28 cellular contexts compared by ENCODE assay signal in the genomic region with DNA sequence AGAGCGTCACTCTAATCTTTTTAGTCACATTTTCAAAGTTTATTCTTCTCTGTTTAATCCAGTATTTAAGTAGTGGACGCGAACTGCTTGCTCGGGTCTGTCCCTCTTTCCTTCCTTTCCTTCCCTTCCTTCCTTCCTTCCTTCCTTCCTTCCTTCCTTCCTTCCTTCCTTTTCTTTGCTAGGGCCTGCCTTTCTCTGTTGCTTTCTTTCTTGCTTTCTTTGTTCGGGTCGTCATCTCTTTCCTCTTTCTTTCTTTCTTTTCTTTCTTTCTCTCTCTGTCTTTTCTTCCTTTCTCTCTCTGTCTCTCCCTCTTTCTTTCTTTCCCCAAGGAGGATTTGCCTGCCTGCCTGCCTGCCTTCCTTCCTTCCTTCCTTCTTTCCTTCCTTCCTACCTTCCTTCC. TPM values are rescaled to one million over a fixed set of nuclear protein-coding genes. Genes with fewer than 3 reads are reported as not detected.
A peak's percentile ranks its signal among the peaks of the same experiment; 100 is the strongest.
DNase-seq lines count a peak whose midpoint lies in the region; ATAC-seq and TF ChIP-seq lines count a peak whose summit lies in the region.
"Had no signal": no experiment of that assay in that cellular context is flagged by ENCODE, and none has a peak within 500 bp of the region (broad histone marks: within the 10 kb centered on the region; RNA-seq: fewer than 3 reads in every experiment).

No MANE protein-coding gene starts in this region.

- H3K4me1 ChIP-seq in esophagus muscularis mucosa (peaks cover 33 to 56% (median 53%) of the 10 kb centered on the region in 4 donors), psoas muscle (peaks cover 28% of the 10 kb centered on the region)

- H3K9me3 ChIP-seq in esophagus muscularis mucosa (no peaks in the 10 kb centered on the region), psoas muscle (no peaks in the 10 kb centered on the region)
- H3K9me3 ChIP-seq: A549, body of pancreas, right lobe of liver, upper lobe of left lung had no signal

- intact Hi-C loops in esophagus muscularis mucosa (cut with DNase I), result loop anchor here (10.0 kb wide), 2 partner anchors 222 to 458 kb away; no protein-coding TSS in a partner anchor
- intact Hi-C loops in psoas muscle (cut with DNase I), result loop anchor here in 1 of 2 donors (5.0 kb wide), 1 partner anchor 54 kb away; no protein-coding TSS in a partner anchor

- no peak for TF ChIP-seq CTCF in esophagus muscularis mucosa (IDR thresholded peaks at IDR 0.05)
- TF ChIP-seq CTCF in psoas muscle (IDR thresholded peaks at IDR 0.05), result no peak

- WGBS in esophagus muscularis mucosa, result 87% methylated on average over 6 of the region's 6 CpGs
- WGBS in psoas muscle, 3 donors, result 74 to 84% (median 82%) methylated on average over 6 of the region's 6 CpGs

- H3K4me3 ChIP-seq in esophagus muscularis mucosa (no peak overlapping the region), psoas muscle (no peak overlapping the region)
- H3K4me3 ChIP-seq: A549, body of pancreas had no signal

- no peak for TF ChIP-seq POLR2A in esophagus muscularis mucosa (IDR thresholded peaks at IDR 0.05; ENCODE audit: low read depth)

- CTCF ChIA-PET in activated naive CD4-positive, alpha-beta T cell treated with anti-CD3 and anti-CD28 coated beads, Interleukin-2, amount 10 ng/mL, durations not matched to agents 7 days and 5 days (lab: Charles Lee), result interaction anchor here (0.7 to 7.8 kb wide), 3 partner anchors 12 to 56 kb away, joined by 4 to 214 read pairs (median 5); no protein-coding TSS in a partner anchor

- no peak for DNase-seq in activated naive CD8-positive, alpha-beta T cell treated with anti-CD3 and anti-CD28 coated beads, Interleukin-2, amount 10 ng/mL, durations not matched to agents 7 days and 5 days
- no peak for DNase-seq in activated naive CD8-positive, alpha-beta T cell treated with anti-CD3 and anti-CD28 coated beads for 36 hours
- DNase-seq in esophagus muscularis mucosa (ENCODE audit: extremely low spot score), result no peak
- DNase-seq in psoas muscle, result no peak
- DNase-seq in NCI-H2196 (lab: John Stamatoyannopoulos, UW; ENCODE audit: unreplicated experiment), result no peak
- no peak for DNase-seq in activated naive CD4-positive, alpha-beta T cell treated with anti-CD3 and anti-CD28 coated beads, Interleukin-2, amount 10 ng/mL, durations not matched to agents 7 days and 5 days
- DNase-seq: activated CD8-positive, alpha-beta memory T cell treated with anti-CD3 and anti-CD28 coated beads for 24 hours; activated naive CD4-positive, alpha-beta T cell treated with anti-CD3 and anti-CD28 coated beads for 36 hours; activated T-cell treated with anti-CD3 and anti-CD28 coated beads, Interleukin-2, amount 50 U/mL, for 4 hours; body of pancreas; DMS153; GF-D8; GOT3; MM.1S; NCI-H1436; NCI-H2171; NCI-H526; right lobe of liver; RPMI8226; T1000 had no signal

- peaks cover 24% of the 10 kb centered on the region for H3K4me1 Mint-ChIP-seq in activated naive CD8-positive, alpha-beta T cell treated with anti-CD3 and anti-CD28 coated beads, Interleukin-2, amount 10 ng/mL, durations not matched to agents 7 days and 5 days
- peaks cover 22% of the 10 kb centered on the region for H3K4me1 Mint-ChIP-seq in activated naive CD8-positive, alpha-beta T cell treated with anti-CD3 and anti-CD28 coated beads for 36 hours
- H3K4me1 Mint-ChIP-seq in activated naive CD4-positive, alpha-beta T cell treated with anti-CD3 and anti-CD28 coated beads, Interleukin-2, amount 10 ng/mL, durations not matched to agents 7 days and 5 days, result peaks cover 35% of the 10 kb centered on the region

- H3K27me3 Mint-ChIP-seq in activated naive CD8-positive, alpha-beta T cell treated with anti-CD3 and anti-CD28 coated beads, Interleukin-2, amount 10 ng/mL, durations not matched to agents 7 days and 5 days, result no peaks in the 10 kb centered on the region
- no peaks in the 10 kb centered on the region for H3K27me3 Mint-ChIP-seq in activated naive CD8-positive, alpha-beta T cell treated with anti-CD3 and anti-CD28 coated beads for 36 hours
- H3K27me3 Mint-ChIP-seq in activated naive CD4-positive, alpha-beta T cell treated with anti-CD3 and anti-CD28 coated beads, Interleukin-2, amount 10 ng/mL, durations not matched to agents 7 days and 5 days, result peaks cover 25% of the 10 kb centered on the region

- H3K27me3 ChIP-seq in esophagus muscularis mucosa (peaks cover 0 to 12% (median 0%) of the 10 kb centered on the region in 4 donors), psoas muscle (ENCODE audit: insufficient read depth in 3 of 3, low read length in 2 of 3) (no peaks in the 10 kb centered on the region)
- H3K27me3 ChIP-seq: body of pancreas, right lobe of liver had no signal

- no peak for TF ChIP-seq EP300 in esophagus muscularis mucosa (IDR thresholded peaks at IDR 0.05)

- H3K9me3 Mint-ChIP-seq in activated naive CD8-positive, alpha-beta T cell treated with anti-CD3 and anti-CD28 coated beads, Interleukin-2, amount 10 ng/mL, durations not matched to agents 7 days and 5 days, result peaks cover 1% of the 10 kb centered on the region
- no peaks in the 10 kb centered on the region for H3K9me3 Mint-ChIP-seq in activated naive CD8-positive, alpha-beta T cell treated with anti-CD3 and anti-CD28 coated beads for 36 hours
- no peaks in the 10 kb centered on the region for H3K9me3 Mint-ChIP-seq in activated naive CD4-positive, alpha-beta T cell treated with anti-CD3 and anti-CD28 coated beads, Interleukin-2, amount 10 ng/mL, durations not matched to agents 7 days and 5 days
- H3K9me3 Mint-ChIP-seq: activated naive CD4-positive, alpha-beta T cell treated with anti-CD3 and anti-CD28 coated beads for 36 hours; activated T-cell treated with anti-CD3 and anti-CD28 coated beads, Interleukin-2, amount 50 U/mL, for 4 hours; dendritic cell treated with granulocyte-macrophage colony-stimulating factor and Interleukin-4, amounts not matched to agents 40 ng/mL and 50 ng/mL, for 4 days had no signal

- no peak for ATAC-seq in activated naive CD8-positive, alpha-beta T cell treated with anti-CD3 and anti-CD28 coated beads, Interleukin-2, amount 10 ng/mL, durations not matched to agents 7 days and 5 days (ENCODE audit: low read depth)
- ATAC-seq in psoas muscle (no peak), GM21717 (IDR thresholded peaks at IDR 0.05; ENCODE audit: unreplicated experiment) (no peak), HG03045 (IDR thresholded peaks at IDR 0.05; ENCODE audit: unreplicated experiment) (no peak)
- ATAC-seq: A549; activated CD4-positive, CD25-positive, alpha-beta regulatory T cell treated with anti-CD3 and anti-CD28 coated beads, Interleukin-2, amount 50 U/mL, for 24 hours; activated T-cell treated with anti-CD3 and anti-CD28 coated beads, Interleukin-2, amount 50 U/mL, for 4 hours; body of pancreas; right lobe of liver had no signal

- H3K27ac Mint-ChIP-seq in activated naive CD8-positive, alpha-beta T cell treated with anti-CD3 and anti-CD28 coated beads, Interleukin-2, amount 10 ng/mL, durations not matched to agents 7 days and 5 days, result peak overlapping the region; percentile 15
- no peak overlapping the region for H3K27ac Mint-ChIP-seq in activated naive CD8-positive, alpha-beta T cell treated with anti-CD3 and anti-CD28 coated beads for 36 hours
- H3K27ac Mint-ChIP-seq in activated naive CD4-positive, alpha-beta T cell treated with anti-CD3 and anti-CD28 coated beads, Interleukin-2, amount 10 ng/mL, durations not matched to agents 7 days and 5 days, result no peak overlapping the region
- H3K27ac Mint-ChIP-seq: activated naive CD4-positive, alpha-beta T cell treated with anti-CD3 and anti-CD28 coated beads for 36 hours; dendritic cell treated with granulocyte-macrophage colony-stimulating factor and Interleukin-4, amounts not matched to agents 40 ng/mL and 50 ng/mL, for 4 days had no signal

- H3K4me3 Mint-ChIP-seq in activated naive CD8-positive, alpha-beta T cell treated with anti-CD3 and anti-CD28 coated beads, Interleukin-2, amount 10 ng/mL, durations not matched to agents 7 days and 5 days, result no peak overlapping the region
- H3K4me3 Mint-ChIP-seq in activated naive CD8-positive, alpha-beta T cell treated with anti-CD3 and anti-CD28 coated beads for 36 hours, result no peak overlapping the region
- no peak overlapping the region for H3K4me3 Mint-ChIP-seq in activated naive CD4-positive, alpha-beta T cell treated with anti-CD3 and anti-CD28 coated beads, Interleukin-2, amount 10 ng/mL, durations not matched to agents 7 days and 5 days

- H3K36me3 Mint-ChIP-seq in activated naive CD8-positive, alpha-beta T cell treated with anti-CD3 and anti-CD28 coated beads, Interleukin-2, amount 10 ng/mL, durations not matched to agents 7 days and 5 days, result peaks cover 18% of the 10 kb centered on the region
- H3K36me3 Mint-ChIP-seq in activated naive CD8-positive, alpha-beta T cell treated with anti-CD3 and anti-CD28 coated beads for 36 hours, result peaks cover 4% of the 10 kb centered on the region
- H3K36me3 Mint-ChIP-seq in activated naive CD4-positive, alpha-beta T cell treated with anti-CD3 and anti-CD28 coated beads, Interleukin-2, amount 10 ng/mL, durations not matched to agents 7 days and 5 days, result peaks cover 22% of the 10 kb centered on the region

- H3K36me3 ChIP-seq in esophagus muscularis mucosa, result no peaks in the 10 kb centered on the region
- no peaks in the 10 kb centered on the region for H3K36me3 ChIP-seq in psoas muscle (ENCODE audit: insufficient read depth in 1 of 2, low read depth in 1 of 2)
- H3K36me3 ChIP-seq: right lobe of liver, upper lobe of left lung had no signal

- POLR2A ChIA-PET in activated naive CD8-positive, alpha-beta T cell treated with anti-CD3 and anti-CD28 coated beads, Interleukin-2, amount 10 ng/mL, durations not matched to agents 7 days and 5 days (lab: Charles Lee), result no interaction called here

- H3K27ac ChIP-seq in esophagus muscularis mucosa (replicated peaks in 1 of 4) (peak overlapping the region; percentile 86 to 93 (median 86)), psoas muscle (peak overlapping the region; percentile 79)
- H3K27ac ChIP-seq: C4-2B had no signal

RNA-seq across cellular contexts. Expression of gene ACKR3, which starts 3.0 kb away (rescaled TPM):
- 1 to 10 TPM; 4.4 to 4.5 TPM for total RNA-seq in activated naive CD8-positive, alpha-beta T cell treated with anti-CD3 and anti-CD28 coated beads, Interleukin-2, amount 10 ng/mL, durations not matched to agents 7 days and 5 days
- total RNA-seq in activated naive CD8-positive, alpha-beta T cell treated with anti-CD3 and anti-CD28 coated beads for 36 hours, result 1 to 10 TPM; 1.3 to 1.5 TPM
- total RNA-seq in esophagus muscularis mucosa (10 to 100 TPM; 24.9 to 52.9 (median 51.0) TPM), psoas muscle (10 to 100 TPM in 3 of 4 donors, 1 to 10 TPM in 1; 7.8 to 23.2 (median 13.7) TPM)
- polyA plus RNA-seq in psoas muscle, result 10 to 100 TPM; 14.7 to 25.3 (median 20.4) TPM
- total RNA-seq: fibroblast of villous mesenchyme had no signal
